8 cellular contexts compared by ENCODE assay signal in genomic region chrX:10597871-10598270, GRCh38. TPM values are rescaled to one million over a fixed set of nuclear protein-coding genes. Genes with fewer than 3 reads are reported as not detected.
DNase-seq lines count a peak whose midpoint lies in the region; ATAC-seq and TF ChIP-seq lines count a peak whose summit lies in the region.

No MANE protein-coding gene starts in this region.

- no peaks in the 10 kb centered on the region for H3K4me1 Mint-ChIP-seq in activated CD4-positive, alpha-beta T cell treated with anti-CD3 and anti-CD28 coated beads, Interleukin-2, amount 10 ng/mL, durations not matched to agents 24 days and 14 days
- H3K4me1 Mint-ChIP-seq in stimulated activated naive B cell treated with anti-CD40 and anti-IgM and Interleukin-4, amounts not matched to agents 10 μg/mL and 1 μg/mL and 100 μg/mL, for 72 hours = peaks cover 0 to 1% of the 10 kb centered on the region in 2 donors

- peaks cover 0 to 2% (median 0%) of the 10 kb centered on the region in 3 donors for H3K4me1 ChIP-seq in esophagus squamous epithelium

- peak; percentile 53 for DNase-seq in activated CD4-positive, alpha-beta T cell treated with anti-CD3 and anti-CD28 coated beads, Interleukin-2, amount 10 ng/mL, durations not matched to agents 24 days and 14 days
- DNase-seq in activated CD4-positive, alpha-beta T cell treated with anti-CD3 and anti-CD28 coated beads, Interleukin-2, amount 50 U/mL, for 4 hours = no peak
- peak; percentile 8 for DNase-seq in NCI-H748 treated with DMSO at 0.1 percent for 48 hours (lab: John Stamatoyannopoulos, UW)
- no peak for DNase-seq in esophagus squamous epithelium (lab: John Stamatoyannopoulos, UW)
- peak; percentile 11 for DNase-seq in stimulated activated naive B cell treated with anti-CD40 and anti-IgM and Interleukin-4, amounts not matched to agents 10 μg/mL and 1 μg/mL and 100 μg/mL, for 72 hours
- DNase-seq in posterior vena cava (ENCODE audit: low spot score) = no peak
- no peak for DNase-seq in stimulated activated naive CD4-positive, alpha-beta T cell treated with Interleukin-2 at 50 U/mL for 16 hours (lab: John Stamatoyannopoulos, UW)

- H3K27me3 Mint-ChIP-seq in activated CD4-positive, alpha-beta T cell treated with anti-CD3 and anti-CD28 coated beads, Interleukin-2, amount 10 ng/mL, durations not matched to agents 24 days and 14 days = no peaks in the 10 kb centered on the region
- peaks cover under 1 to 1% of the 10 kb centered on the region in 2 donors for H3K27me3 Mint-ChIP-seq in stimulated activated naive B cell treated with anti-CD40 and anti-IgM and Interleukin-4, amounts not matched to agents 10 μg/mL and 1 μg/mL and 100 μg/mL, for 72 hours

- H3K36me3 ChIP-seq in esophagus squamous epithelium = no peaks in the 10 kb centered on the region

- no peaks in the 10 kb centered on the region for H3K36me3 Mint-ChIP-seq in activated CD4-positive, alpha-beta T cell treated with anti-CD3 and anti-CD28 coated beads, Interleukin-2, amount 10 ng/mL, durations not matched to agents 24 days and 14 days (ENCODE audit: low read depth)
- H3K36me3 Mint-ChIP-seq in stimulated activated naive B cell treated with anti-CD40 and anti-IgM and Interleukin-4, amounts not matched to agents 10 μg/mL and 1 μg/mL and 100 μg/mL, for 72 hours = no peaks in the 10 kb centered on the region

- peak; percentile 62 to 77 for ATAC-seq in stimulated activated naive B cell treated with anti-CD40 and anti-IgM and Interleukin-4, amounts not matched to agents 10 μg/mL and 1 μg/mL and 100 μg/mL, for 72 hours (replicated peaks)
- no peak for ATAC-seq in HG03571 (IDR thresholded peaks at IDR 0.05; ENCODE audit: unreplicated experiment)

- 60 to 100% methylated on average over 1 of the region's 1 CpG for WGBS in esophagus squamous epithelium, 2 donors

- no peak for TF ChIP-seq POLR2A in esophagus squamous epithelium (IDR thresholded peaks at IDR 0.05)

- H3K4me3 ChIP-seq in esophagus squamous epithelium = no peak overlapping the region

- intact Hi-C loops in activated CD4-positive, alpha-beta T cell treated with anti-CD3 and anti-CD28 coated beads, Interleukin-2, amount 10 ng/mL, durations not matched to agents 24 days and 14 days (cut with micrococcal nuclease) = no loop called here
- intact Hi-C loops in esophagus squamous epithelium (cut with DNase I) = no loop called here
- intact Hi-C loops in posterior vena cava (cut with DNase I) = no loop called here

- H3K27ac ChIP-seq in esophagus squamous epithelium = no peak overlapping the region

- no peaks in the 10 kb centered on the region for H3K9me3 Mint-ChIP-seq in activated CD4-positive, alpha-beta T cell treated with anti-CD3 and anti-CD28 coated beads, Interleukin-2, amount 10 ng/mL, durations not matched to agents 24 days and 14 days
- no peaks in the 10 kb centered on the region for H3K9me3 Mint-ChIP-seq in stimulated activated naive B cell treated with anti-CD40 and anti-IgM and Interleukin-4, amounts not matched to agents 10 μg/mL and 1 μg/mL and 100 μg/mL, for 72 hours

- no peak overlapping the region for H3K27ac Mint-ChIP-seq in activated CD4-positive, alpha-beta T cell treated with anti-CD3 and anti-CD28 coated beads, Interleukin-2, amount 10 ng/mL, durations not matched to agents 24 days and 14 days
- no peak overlapping the region for H3K27ac Mint-ChIP-seq in stimulated activated naive B cell treated with anti-CD40 and anti-IgM and Interleukin-4, amounts not matched to agents 10 μg/mL and 1 μg/mL and 100 μg/mL, for 72 hours

- TF ChIP-seq CTCF in esophagus squamous epithelium (IDR thresholded peaks at IDR 0.05) = peak in 4 of 6 experiments; percentile 22 to 47 (median 34)

- no peaks in the 10 kb centered on the region for H3K9me3 ChIP-seq in esophagus squamous epithelium

- H3K27me3 ChIP-seq in esophagus squamous epithelium = no peaks in the 10 kb centered on the region

- no peak overlapping the region for H3K4me3 Mint-ChIP-seq in activated CD4-positive, alpha-beta T cell treated with anti-CD3 and anti-CD28 coated beads, Interleukin-2, amount 10 ng/mL, durations not matched to agents 24 days and 14 days
- H3K4me3 Mint-ChIP-seq in stimulated activated naive B cell treated with anti-CD40 and anti-IgM and Interleukin-4, amounts not matched to agents 10 μg/mL and 1 μg/mL and 100 μg/mL, for 72 hours = no peak overlapping the region

RNA-seq across cellular contexts. Expression of gene MID1, which starts 22.5 kb away (rescaled TPM):
- 0.14 TPM in 1 of 2 replicates, not detected in the other for total RNA-seq in activated CD4-positive, alpha-beta T cell treated with anti-CD3 and anti-CD28 coated beads, Interleukin-2, amount 10 ng/mL, durations not matched to agents 24 days and 14 days
- total RNA-seq in esophagus squamous epithelium (10 to 100 TPM in 3 of 4 donors, 1 to 10 TPM in 1; 9.9 to 18.5 (median 14.7) TPM), posterior vena cava (10 to 100 TPM; 22.2 to 36.5 TPM)

Comparison
In these comparisons a context has a peak if more than half of its experiments do, and no peak if none do; other contexts are left out.
1. DNase-seq: peak in activated CD4-positive, alpha-beta T cell treated with anti-CD3 and anti-CD28 coated beads, Interleukin-2, amount 10 ng/mL, durations not matched to agents 24 days and 14 days (single experiment), NCI-H748 treated with DMSO at 0.1 percent for 48 hours (single experiment) and stimulated activated naive B cell treated with anti-CD40 and anti-IgM and Interleukin-4, amounts not matched to agents 10 μg/mL and 1 μg/mL and 100 μg/mL, for 72 hours (single experiment); none in activated CD4-positive, alpha-beta T cell treated with anti-CD3 and anti-CD28 coated beads, Interleukin-2, amount 50 U/mL, for 4 hours (0 of 2), esophagus squamous epithelium (single experiment), posterior vena cava (single experiment) and stimulated activated naive CD4-positive, alpha-beta T cell treated with Interleukin-2 at 50 U/mL for 16 hours (single experiment).